In the genomic region with DNA sequence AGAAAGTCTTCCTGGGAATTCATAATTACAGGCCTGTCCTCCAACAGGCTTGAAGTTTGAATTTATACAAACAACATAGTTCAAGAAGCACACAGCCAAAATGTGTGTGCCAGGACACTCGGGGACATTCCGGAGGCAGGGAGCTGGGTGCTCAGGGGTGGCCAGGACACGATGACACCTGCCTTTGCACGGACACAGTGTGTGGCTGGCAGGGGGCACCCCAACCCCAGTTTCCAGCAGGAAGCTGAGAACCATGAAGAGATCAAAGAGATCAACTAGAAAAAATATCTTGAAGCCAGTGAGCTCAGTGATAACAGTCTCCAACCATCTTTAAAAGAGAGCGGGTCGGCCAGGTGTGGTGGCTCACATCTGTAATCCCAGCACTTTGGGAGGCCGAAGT, we compare ENCODE assay signal across 1 cellular context.
TF ChIP-seq lines count a peak whose summit lies in the region.

No MANE protein-coding gene starts in this region.

TF ChIP-seq in H1, 55 proteins besides CTCF, POLR2A, EP300 and RAD21:
- no peak for TF ChIP-seq TAF7 (optimal IDR thresholded peaks at IDR 0.05; ENCODE audit: borderline replicate concordance, low read depth, low read length)
- TF ChIP-seq ZNF274 (IDR thresholded peaks at IDR 0.05; ENCODE audit: borderline replicate concordance, extremely low read depth, low read length): no peak
- TF ChIP-seq, protein P1, sequence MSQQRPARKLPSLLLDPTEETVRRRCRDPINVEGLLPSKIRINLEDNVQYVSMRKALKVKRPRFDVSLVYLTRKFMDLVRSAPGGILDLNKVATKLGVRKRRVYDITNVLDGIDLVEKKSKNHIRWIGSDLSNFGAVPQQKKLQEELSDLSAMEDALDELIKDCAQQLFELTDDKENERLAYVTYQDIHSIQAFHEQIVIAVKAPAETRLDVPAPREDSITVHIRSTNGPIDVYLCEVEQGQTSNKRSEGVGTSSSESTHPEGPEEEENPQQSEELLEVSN (IDR thresholded peaks at IDR 0.05): no peak
